Comparison of ENCODE assay signal across 23 cellular contexts in the genomic region with DNA sequence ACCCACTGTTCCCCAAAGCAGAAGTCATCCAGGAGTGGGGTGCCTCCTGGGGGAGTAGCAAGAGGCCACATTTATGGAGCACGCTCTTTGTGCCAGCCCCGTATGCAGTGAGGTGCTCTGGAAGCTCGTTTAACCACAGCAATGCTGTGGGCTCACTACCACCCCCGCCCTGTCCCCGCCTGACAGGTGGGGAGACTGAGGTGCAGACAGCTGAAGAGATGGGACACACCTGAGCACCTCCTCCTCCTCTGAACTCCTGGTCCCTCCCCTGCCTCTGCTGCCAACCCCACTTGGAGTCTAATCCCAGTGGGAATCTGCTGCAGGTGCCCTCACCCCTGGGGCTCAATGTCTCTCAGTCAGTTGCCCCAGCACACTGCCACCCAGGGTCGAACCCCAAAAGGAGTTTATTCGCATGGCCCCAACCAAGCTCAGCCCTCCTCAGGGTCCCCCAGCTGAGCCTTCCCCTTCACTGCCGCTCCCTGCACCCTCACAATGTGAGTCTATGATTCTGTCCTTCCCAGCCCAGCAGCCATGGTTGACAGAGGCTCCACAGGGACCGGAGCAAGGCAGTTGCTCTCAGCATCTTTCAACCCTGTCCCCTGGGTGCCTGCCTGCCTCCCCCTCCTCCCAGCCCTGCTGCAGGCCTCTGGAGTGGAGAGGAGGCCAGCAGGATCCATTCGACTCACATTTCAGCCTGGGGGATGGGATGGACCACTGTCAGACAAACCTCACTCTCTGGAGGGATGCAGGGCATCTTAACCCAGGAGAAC. TPM values are rescaled to one million over a fixed set of nuclear protein-coding genes. Genes with fewer than 3 reads are reported as not detected.
A peak's percentile ranks its signal among the peaks of the same experiment; 100 is the strongest.
DNase-seq lines count a peak whose midpoint lies in the region; ATAC-seq and TF ChIP-seq lines count a peak whose summit lies in the region.
"Had no signal": no experiment of that assay in that cellular context is flagged by ENCODE, and none has a peak within 500 bp of the region (broad histone marks: within the 10 kb centered on the region; RNA-seq: fewer than 3 reads in every experiment).

No MANE protein-coding gene starts in this region.

- H3K18ac ChIP-seq in IMR-90 (ENCODE audit: low read depth, low read length): no peak overlapping the region
- H3K18ac ChIP-seq in neuronal stem cell (ENCODE audit: low read length): peak overlapping the region; percentile 49

- H3K14ac ChIP-seq in IMR-90 (replicated peaks; ENCODE audit: low read depth, low read length): no peak overlapping the region
- H3K14ac ChIP-seq in neuronal stem cell (ENCODE audit: low read length): no peak overlapping the region

- 75% methylated on average over 2 of the region's 10 CpGs; no CpG with 5 or more reads in 1 of the 2 experiments for WGBS in IMR-90 (ENCODE audit: extremely low coverage in 2 of 2, insufficient read length in 1 of 2), 2 experiments
- no CpG with 5 or more reads among the region's 10 CpGs for WGBS in neuronal stem cell (ENCODE audit: extremely low coverage in 2 of 2, insufficient read length in 2 of 2, insufficient replicate concordance in 1 of 2), 2 donors
- 81 to 90% methylated on average over 2 to 7 of the region's 10 CpGs for WGBS in transverse colon (ENCODE audit: low coverage in 1 of 2), 2 donors

- ATAC-seq in IMR-90 (ENCODE audit: low read depth) (no peak), WTC11 (peak; percentile 43), HG02884 (IDR thresholded peaks at IDR 0.05; ENCODE audit: unreplicated experiment) (no peak)
- ATAC-seq: A549, Panc1, Right ventricle myocardium inferior, T-cell had no signal

- no peak overlapping the region for H3K27ac Mint-ChIP-seq in WTC11
- H3K27ac Mint-ChIP-seq: CD14-positive monocyte, T-cell had no signal

- in situ Hi-C loops in IMR-90 (cut with MboI; ENCODE audit: low sequenced_read_pairs): no loop called here
- in situ Hi-C loops in transverse colon (cut with MboI; ENCODE audit: low pct_ligation_motif_present in 1 of 4, low pct_unique_long_range_greater_than_20kb in 1 of 4, low sequenced_read_pairs in 3 of 4): loop anchor here in 1 of 4 donors (25.0 kb wide), 1 partner anchor 220 kb away; no protein-coding TSS in a partner anchor

- H3K9ac ChIP-seq in IMR-90 (ENCODE audit: low read depth, low read length): no peak overlapping the region
- H3K9ac ChIP-seq in neuronal stem cell (ENCODE audit: low read depth, low read length, poor library complexity): no peak overlapping the region

- H3K9me3 ChIP-seq in IMR-90 (ENCODE audit: control insufficient read depth, insufficient read depth, low read length): no peaks in the 10 kb centered on the region; the same call in 1 of the 2 replicates
- H3K9me3 ChIP-seq in neuronal stem cell (replicated peaks in 1 of 2; ENCODE audit: control insufficient read depth in 2 of 2, insufficient read depth in 1 of 2, low read depth in 1 of 2, low read length in 2 of 2): no peaks in the 10 kb centered on the region
- no peaks in the 10 kb centered on the region for H3K9me3 ChIP-seq in transverse colon
- H3K9me3 ChIP-seq: A549 had no signal

- TF ChIP-seq POLR2A in IMR-90 (IDR thresholded peaks at IDR 0.05; ENCODE audit: low read depth, low read length) (no peak), transverse colon (IDR thresholded peaks at IDR 0.05) (no peak)

- no peak overlapping the region for H2BK20ac ChIP-seq in IMR-90 (ENCODE audit: low read depth, low read length)

- no peak overlapping the region for H3K4me3 ChIP-seq in IMR-90 (ENCODE audit: insufficient read depth, low read depth, low read length)
- H3K4me3 ChIP-seq in neuronal stem cell (ENCODE audit: low read length in 2 of 2): no peak overlapping the region
- H3K4me3 ChIP-seq in coronary artery: no peak overlapping the region
- no peak overlapping the region for H3K4me3 ChIP-seq in transverse colon
- H3K4me3 ChIP-seq: A549, SK-N-MC had no signal

- intact Hi-C loops in IMR-90 (cut with micrococcal nuclease): no loop called here
- intact Hi-C loops in transverse colon (cut with DNase I; ENCODE audit: low total_unique reads): no loop called here

- H4K8ac ChIP-seq in IMR-90 (ENCODE audit: low read depth in 2 of 2, low read length in 2 of 2) (no peak overlapping the region), neuronal stem cell (ENCODE audit: low read depth, low read length) (no peak overlapping the region)

- H2AK9ac ChIP-seq in IMR-90 (replicated peaks; ENCODE audit: low read depth, low read length, poor library complexity): no peak overlapping the region

- no peak overlapping the region for H3K27ac ChIP-seq in IMR-90 (ENCODE audit: insufficient read depth, low read length)
- H3K27ac ChIP-seq in neuronal stem cell (replicated peaks; ENCODE audit: low read length): no peak overlapping the region
- no peak overlapping the region for H3K27ac ChIP-seq in coronary artery
- no peak overlapping the region for H3K27ac ChIP-seq in transverse colon
- H3K27ac ChIP-seq: A549, SK-N-MC had no signal

- POLR2A ChIA-PET in IMR-90 (lab: Charles Lee; ENCODE audit: unreplicated experiment) (no interaction called here), WTC11 (lab: Charles Lee) (no interaction called here)

- TF ChIP-seq RAD21 in IMR-90 (IDR thresholded peaks at IDR 0.05; ENCODE audit: low read length): no peak

- no peak overlapping the region for H2BK12ac ChIP-seq in neuronal stem cell (ENCODE audit: low read length)

- no peak overlapping the region for H2BK5ac ChIP-seq in IMR-90 (ENCODE audit: low read depth, low read length, poor library complexity, severe bottlenecking)
- H2BK5ac ChIP-seq in neuronal stem cell (ENCODE audit: low read length): peak overlapping the region; percentile 2

- no peak overlapping the region for H3K56ac ChIP-seq in IMR-90 (ENCODE audit: extremely low read depth, insufficient read depth, low read length)

- H3K23ac ChIP-seq in IMR-90 (ENCODE audit: low read depth, low read length): no peak overlapping the region
- H3K23ac ChIP-seq in neuronal stem cell (ENCODE audit: low read depth, low read length, poor library complexity): peak overlapping the region; percentile 80

- H3K4me1 ChIP-seq in IMR-90 (ENCODE audit: control insufficient read depth, insufficient read depth, low read length): peaks cover 5% of the 10 kb centered on the region; the same call in 1 of the 2 replicates
- H3K4me1 ChIP-seq in neuronal stem cell (ENCODE audit: control insufficient read depth in 2 of 2, insufficient read depth in 1 of 2, low read depth in 1 of 2, low read length in 2 of 2): peaks cover 8 to 13% of the 10 kb centered on the region in 2 donors
- peaks cover 3 to 16% (median 6%) of the 10 kb centered on the region in 4 donors for H3K4me1 ChIP-seq in transverse colon
- H3K4me1 ChIP-seq: A549 had no signal

- no peak overlapping the region for H3K4me2 ChIP-seq in IMR-90 (ENCODE audit: low read depth, low read length)
- H3K4me2 ChIP-seq in neuronal stem cell (ENCODE audit: insufficient read depth, low read length, poor library complexity, severe bottlenecking): no peak overlapping the region
- H3K4me2 ChIP-seq: A549 had no signal

- dilution Hi-C loops in IMR-90 (cut with HindIII; ENCODE audit: low sequenced_read_pairs, unreplicated experiment): no loop called here

- H2AFZ ChIP-seq in IMR-90 (replicated peaks; ENCODE audit: low read length, poor library complexity) (peak overlapping the region; percentile 43), neuronal stem cell (ENCODE audit: low read length) (peak overlapping the region; percentile 68)

- H3K27me3 ChIP-seq in IMR-90 (ENCODE audit: control insufficient read depth, insufficient read depth, low read length): peaks cover 3% of the 10 kb centered on the region; the same call in 1 of the 2 replicates
- H3K27me3 ChIP-seq in neuronal stem cell (ENCODE audit: control insufficient read depth in 3 of 3, insufficient read depth in 3 of 3, low read depth in 1 of 3, low read length in 3 of 3): no peaks in the 10 kb centered on the region
- no peaks in the 10 kb centered on the region for H3K27me3 ChIP-seq in transverse colon

- H3K79me1 ChIP-seq in IMR-90 (ENCODE audit: low read depth in 1 of 2, low read length in 2 of 2) (no peaks in the 10 kb centered on the region), neuronal stem cell (ENCODE audit: low read depth, low read length) (peaks cover 2% of the 10 kb centered on the region)

- H4K5ac ChIP-seq in IMR-90 (ENCODE audit: low read depth, low read length): no peak overlapping the region

- H4K91ac ChIP-seq in IMR-90 (ENCODE audit: insufficient read depth, low read depth, low read length): no peak overlapping the region
- H4K91ac ChIP-seq in neuronal stem cell (ENCODE audit: low read depth, low read length, poor library complexity): no peak overlapping the region

- no peak overlapping the region for H2BK15ac ChIP-seq in IMR-90 (ENCODE audit: low read depth, low read length)
- H2BK15ac ChIP-seq in neuronal stem cell (ENCODE audit: low read length): peak overlapping the region; percentile 41

- H3K9me3 Mint-ChIP-seq in WTC11: no peaks in the 10 kb centered on the region
- H3K9me3 Mint-ChIP-seq: H9, IgD-negative memory B cell, T-cell had no signal

- peaks cover 11% of the 10 kb centered on the region for H3K4me1 Mint-ChIP-seq in WTC11
- H3K4me1 Mint-ChIP-seq: CD14-positive monocyte, T-cell had no signal

- H2BK120ac ChIP-seq in IMR-90 (ENCODE audit: low read depth, low read length) (no peak overlapping the region), neuronal stem cell (ENCODE audit: low read depth, low read length) (no peak overlapping the region)

- TF ChIP-seq CTCF in IMR-90 (conservative IDR thresholded peaks at IDR 0.05; ENCODE audit: low read depth, low read length): no peak
- no peak for TF ChIP-seq CTCF in WTC11 (IDR thresholded peaks at IDR 0.05)
- TF ChIP-seq CTCF in coronary artery (IDR thresholded peaks at IDR 0.05): no peak
- no peak for TF ChIP-seq CTCF in transverse colon (IDR thresholded peaks at IDR 0.05)

- H2AK5ac ChIP-seq in IMR-90 (ENCODE audit: low read depth, low read length) (no peak overlapping the region), neuronal stem cell (ENCODE audit: low read depth, low read length) (peak overlapping the region; percentile 28)

- DNase-seq in NCI-H345 (lab: John Stamatoyannopoulos, UW) (peak; percentile 18), NCI-H345 treated with DMSO at 0.1 percent for 48 hours (lab: John Stamatoyannopoulos, UW; ENCODE audit: unreplicated experiment) (no peak), IMR-90 (no peak), WTC11 (ENCODE audit: low spot score) (no peak), neuronal stem cell (ENCODE audit: low spot score) (no peak), coronary artery (ENCODE audit: low spot score) (no peak), transverse colon (no peak)
- DNase-seq: DMS153, H9, NCI-H1105, NCI-H1930, NCI-H226, NCI-H748 treated with DMSO at 0.1 percent for 48 hours, T-cell had no signal

- H3K9me1 ChIP-seq in IMR-90 (ENCODE audit: insufficient read depth, low read length): no peaks in the 10 kb centered on the region

- no peaks in the 10 kb centered on the region for H4K20me1 ChIP-seq in IMR-90 (ENCODE audit: insufficient read depth, low read length)

- H3K4ac ChIP-seq in IMR-90 (ENCODE audit: low read depth, low read length): no peak overlapping the region
- H3K4ac ChIP-seq in neuronal stem cell (ENCODE audit: low read length): no peak overlapping the region

- TF ChIP-seq EP300 in transverse colon (IDR thresholded peaks at IDR 0.05; ENCODE audit: low read depth): no peak

- no peaks in the 10 kb centered on the region for H3K36me3 ChIP-seq in IMR-90 (ENCODE audit: control insufficient read depth, insufficient read depth, low read length)
- peaks cover 2 to 6% of the 10 kb centered on the region in 2 donors for H3K36me3 ChIP-seq in neuronal stem cell (replicated peaks in 1 of 2; ENCODE audit: control insufficient read depth in 2 of 2, insufficient read depth in 2 of 2, low read length in 2 of 2)
- no peaks in the 10 kb centered on the region for H3K36me3 ChIP-seq in transverse colon

- no peaks in the 10 kb centered on the region for H3K36me3 Mint-ChIP-seq in WTC11
- H3K36me3 Mint-ChIP-seq: CD14-positive monocyte, T-cell had no signal

- CTCF ChIA-PET in IMR-90 (lab: Yijun Ruan, JAX): no interaction called here
- CTCF ChIA-PET in WTC11 (lab: Charles Lee): interaction anchor here (0.7 to 5.5 kb wide), 5 partner anchors 11 to 207 kb away, joined by 3 to 42 read pairs (median 4); no protein-coding TSS in a partner anchor

- no TSS peak for BruUV-seq in IMR-90 (replicated peaks; lab: Mats Ljungman, UMichigan)

- no peak overlapping the region for H3K4me3 Mint-ChIP-seq in WTC11
- H3K4me3 Mint-ChIP-seq: CD14-positive monocyte, H9, IgD-negative memory B cell, T-cell had no signal

- H3K27me3 Mint-ChIP-seq in WTC11 (ENCODE audit: low read depth): no peaks in the 10 kb centered on the region
- H3K27me3 Mint-ChIP-seq: IgD-negative memory B cell, T-cell had no signal

RNA-seq across cellular contexts. Expression of gene BCR, which starts 13.3 kb away (rescaled TPM):
- total RNA-seq in IMR-90 (2012; rRNA removed): 28.9 and 30.8 TPM in 2 replicates
- 43.0 and 44.6 TPM in 2 replicates for polyA plus RNA-seq in IMR-90 (2012; rRNA removed)
- polyA plus RNA-seq in IMR-90 (2012; cell fraction: cytosol; rRNA removed): 30.9 and 40.0 TPM in 2 replicates
- polyA plus RNA-seq in IMR-90 (2012; cell fraction: nucleus; rRNA removed; ENCODE audit: low replicate concordance): 36.1 and 42.1 TPM in 2 replicates
- 96.5 to 129 TPM (median 105 TPM) in 3 replicates for total RNA-seq in WTC11 (2021)
- polyA plus RNA-seq in neuronal stem cell (2013, experiment 1 of 2): 20.8 TPM
- polyA plus RNA-seq in neuronal stem cell (2013, experiment 2 of 2): 19.8 TPM
- 100 to 1,000 TPM in 2 of 4 donors, 10 to 100 TPM in 2; 36.9 to 514 (median 91.0) TPM for total RNA-seq in transverse colon

RNA-seq across cellular contexts. Expression of gene RAB36, which starts 21.7 kb away (rescaled TPM):
- total RNA-seq in IMR-90 (2012; rRNA removed) (2.5 and 3.6 TPM in 2 replicates), WTC11 (2021) (0.89 to 1.8 TPM (median 1.1 TPM) in 3 replicates), transverse colon (1 to 10 TPM in 1 of 4 donors, under 1 TPM in 2, not detected in 1; 0.37 to 1.1 (median 0.82) TPM)
- 4.0 TPM in 2 replicates for polyA plus RNA-seq in IMR-90 (2012; rRNA removed)
- 2.3 and 3.7 TPM in 2 replicates for polyA plus RNA-seq in IMR-90 (2012; cell fraction: cytosol; rRNA removed)
- 4.6 and 6.6 TPM in 2 replicates for polyA plus RNA-seq in IMR-90 (2012; cell fraction: nucleus; rRNA removed; ENCODE audit: low replicate concordance)
- 4.5 TPM for polyA plus RNA-seq in neuronal stem cell (2013, experiment 1 of 2)
- polyA plus RNA-seq in neuronal stem cell (2013, experiment 2 of 2): 4.5 TPM

RNA-seq across cellular contexts. Expression of gene RSPH14, which starts 25.2 kb away (rescaled TPM):
- not detected in 2 replicates for total RNA-seq in IMR-90 (2012; rRNA removed)
- 0.10 TPM in 1 of 2 replicates, not detected in the other for polyA plus RNA-seq in IMR-90 (2012; rRNA removed)
- polyA plus RNA-seq in IMR-90 (2012; cell fraction: cytosol; rRNA removed): 0.18 and 0.21 TPM in 2 replicates
- not detected in 2 replicates for polyA plus RNA-seq in IMR-90 (2012; cell fraction: nucleus; rRNA removed; ENCODE audit: low replicate concordance)
- 0.50 to 0.57 TPM in 2 of 3 replicates, not detected in the other for total RNA-seq in WTC11 (2021)
- 2.0 TPM for polyA plus RNA-seq in neuronal stem cell (2013, experiment 1 of 2)
- polyA plus RNA-seq in neuronal stem cell (2013, experiment 2 of 2): 2.2 TPM
- under 1 TPM in 1 of 4 donors, not detected in 3; 0.32 TPM for total RNA-seq in transverse colon
- total RNA-seq: H9, HT1080, LHCN-M2, Right ventricle myocardium inferior had no signal
- polyA plus RNA-seq: CD14-positive monocyte had no signal
